1 cellular context compared by ENCODE assay signal in the genomic region with DNA sequence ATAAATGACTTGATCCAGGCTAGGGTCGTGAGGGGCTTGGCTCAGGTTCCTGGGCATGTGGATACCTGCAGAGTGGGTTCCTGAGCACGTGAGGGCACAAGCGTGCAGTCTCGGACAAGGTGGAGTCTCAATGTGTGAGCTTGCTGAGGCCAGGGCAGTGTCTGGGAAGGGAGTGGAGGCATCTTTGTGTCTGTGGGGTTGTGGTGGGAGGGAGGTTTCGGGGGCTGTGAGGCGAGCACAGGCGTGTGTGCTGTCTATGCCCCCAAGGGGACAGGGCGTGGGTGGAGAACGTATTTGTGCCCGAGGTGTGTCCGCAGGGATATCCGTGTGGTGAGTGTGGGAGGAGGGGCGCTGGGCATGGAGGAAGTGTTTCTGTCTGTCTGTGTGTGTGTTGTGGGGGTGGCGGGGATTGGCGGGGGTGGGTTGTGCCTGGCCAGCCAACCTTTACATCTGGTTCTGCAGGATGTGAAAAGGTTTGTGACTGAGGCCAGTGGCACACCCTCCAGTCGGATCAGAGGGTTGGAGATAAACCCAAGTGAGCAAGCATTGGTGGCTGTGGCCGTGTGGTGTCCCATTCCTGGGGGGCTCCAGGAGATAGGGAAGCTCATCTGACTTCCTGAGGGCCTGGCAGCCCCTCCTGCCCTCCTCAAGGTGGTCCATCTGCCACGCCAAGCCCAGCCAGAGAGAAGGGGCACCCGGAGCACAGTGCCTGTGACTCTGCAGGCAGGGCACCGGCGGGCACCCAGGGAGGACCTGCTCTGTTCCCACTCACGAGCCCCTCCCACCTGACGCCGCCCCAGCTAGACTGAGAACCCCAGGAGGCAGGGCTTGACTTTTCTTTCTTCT.
TF ChIP-seq lines count a peak whose summit lies in the region.

No MANE protein-coding gene starts in this region.

TF ChIP-seq in GM12878, 131 proteins besides CTCF, POLR2A, EP300 and RAD21 (continued from another document and continues in another):
- no peak for TF ChIP-seq MYC (IDR thresholded peaks at IDR 0.05; ENCODE audit: insufficient read depth, insufficient read length, insufficient replicate concordance, low read length, severe bottlenecking)
- TF ChIP-seq, protein P1, sequence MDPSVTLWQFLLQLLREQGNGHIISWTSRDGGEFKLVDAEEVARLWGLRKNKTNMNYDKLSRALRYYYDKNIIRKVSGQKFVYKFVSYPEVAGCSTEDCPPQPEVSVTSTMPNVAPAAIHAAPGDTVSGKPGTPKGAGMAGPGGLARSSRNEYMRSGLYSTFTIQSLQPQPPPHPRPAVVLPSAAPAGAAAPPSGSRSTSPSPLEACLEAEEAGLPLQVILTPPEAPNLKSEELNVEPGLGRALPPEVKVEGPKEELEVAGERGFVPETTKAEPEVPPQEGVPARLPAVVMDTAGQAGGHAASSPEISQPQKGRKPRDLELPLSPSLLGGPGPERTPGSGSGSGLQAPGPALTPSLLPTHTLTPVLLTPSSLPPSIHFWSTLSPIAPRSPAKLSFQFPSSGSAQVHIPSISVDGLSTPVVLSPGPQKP (IDR thresholded peaks at IDR 0.05; ENCODE audit: low read depth, low read length), result no peak
- TF ChIP-seq CBX3 (IDR thresholded peaks at IDR 0.05; ENCODE audit: borderline replicate concordance, low read depth), result no peak
- no peak for TF ChIP-seq ASH2L (IDR thresholded peaks at IDR 0.05; ENCODE audit: borderline replicate concordance, low read depth)
- no peak; the same call in 1 of the 2 replicates for TF ChIP-seq SPI1 (IDR thresholded peaks at IDR 0.05; ENCODE audit: borderline replicate concordance, insufficient read depth, low read depth, low read length)
- no peak for TF ChIP-seq SREBF1 (IDR thresholded peaks at IDR 0.05; ENCODE audit: low read length)
- no peak for TF ChIP-seq WRNIP1 (IDR thresholded peaks at IDR 0.05; ENCODE audit: borderline replicate concordance, low read depth, low read length)
- TF ChIP-seq, protein P2, sequence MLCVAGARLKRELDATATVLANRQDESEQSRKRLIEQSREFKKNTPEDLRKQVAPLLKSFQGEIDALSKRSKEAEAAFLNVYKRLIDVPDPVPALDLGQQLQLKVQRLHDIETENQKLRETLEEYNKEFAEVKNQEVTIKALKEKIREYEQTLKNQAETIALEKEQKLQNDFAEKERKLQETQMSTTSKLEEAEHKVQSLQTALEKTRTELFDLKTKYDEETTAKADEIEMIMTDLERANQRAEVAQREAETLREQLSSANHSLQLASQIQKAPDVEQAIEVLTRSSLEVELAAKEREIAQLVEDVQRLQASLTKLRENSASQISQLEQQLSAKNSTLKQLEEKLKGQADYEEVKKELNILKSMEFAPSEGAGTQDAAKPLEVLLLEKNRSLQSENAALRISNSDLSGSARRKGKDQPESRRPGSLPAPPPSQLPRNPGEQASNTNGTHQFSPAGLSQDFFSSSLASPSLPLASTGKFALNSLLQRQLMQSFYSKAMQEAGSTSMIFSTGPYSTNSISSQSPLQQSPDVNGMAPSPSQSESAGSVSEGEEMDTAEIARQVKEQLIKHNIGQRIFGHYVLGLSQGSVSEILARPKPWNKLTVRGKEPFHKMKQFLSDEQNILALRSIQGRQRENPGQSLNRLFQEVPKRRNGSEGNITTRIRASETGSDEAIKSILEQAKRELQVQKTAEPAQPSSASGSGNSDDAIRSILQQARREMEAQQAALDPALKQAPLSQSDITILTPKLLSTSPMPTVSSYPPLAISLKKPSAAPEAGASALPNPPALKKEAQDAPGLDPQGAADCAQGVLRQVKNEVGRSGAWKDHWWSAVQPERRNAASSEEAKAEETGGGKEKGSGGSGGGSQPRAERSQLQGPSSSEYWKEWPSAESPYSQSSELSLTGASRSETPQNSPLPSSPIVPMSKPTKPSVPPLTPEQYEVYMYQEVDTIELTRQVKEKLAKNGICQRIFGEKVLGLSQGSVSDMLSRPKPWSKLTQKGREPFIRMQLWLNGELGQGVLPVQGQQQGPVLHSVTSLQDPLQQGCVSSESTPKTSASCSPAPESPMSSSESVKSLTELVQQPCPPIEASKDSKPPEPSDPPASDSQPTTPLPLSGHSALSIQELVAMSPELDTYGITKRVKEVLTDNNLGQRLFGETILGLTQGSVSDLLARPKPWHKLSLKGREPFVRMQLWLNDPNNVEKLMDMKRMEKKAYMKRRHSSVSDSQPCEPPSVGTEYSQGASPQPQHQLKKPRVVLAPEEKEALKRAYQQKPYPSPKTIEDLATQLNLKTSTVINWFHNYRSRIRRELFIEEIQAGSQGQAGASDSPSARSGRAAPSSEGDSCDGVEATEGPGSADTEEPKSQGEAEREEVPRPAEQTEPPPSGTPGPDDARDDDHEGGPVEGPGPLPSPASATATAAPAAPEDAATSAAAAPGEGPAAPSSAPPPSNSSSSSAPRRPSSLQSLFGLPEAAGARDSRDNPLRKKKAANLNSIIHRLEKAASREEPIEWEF (IDR thresholded peaks at IDR 0.05; ENCODE audit: insufficient replicate concordance, low read depth, low read length), result no peak
- no peak; the same call in none of the 2 replicates for TF ChIP-seq USF2 (IDR thresholded peaks at IDR 0.05; ENCODE audit: borderline replicate concordance, low read depth, low read length)
- TF ChIP-seq ZBED1 (IDR thresholded peaks at IDR 0.05; ENCODE audit: borderline replicate concordance), result no peak
- TF ChIP-seq, protein P3, sequence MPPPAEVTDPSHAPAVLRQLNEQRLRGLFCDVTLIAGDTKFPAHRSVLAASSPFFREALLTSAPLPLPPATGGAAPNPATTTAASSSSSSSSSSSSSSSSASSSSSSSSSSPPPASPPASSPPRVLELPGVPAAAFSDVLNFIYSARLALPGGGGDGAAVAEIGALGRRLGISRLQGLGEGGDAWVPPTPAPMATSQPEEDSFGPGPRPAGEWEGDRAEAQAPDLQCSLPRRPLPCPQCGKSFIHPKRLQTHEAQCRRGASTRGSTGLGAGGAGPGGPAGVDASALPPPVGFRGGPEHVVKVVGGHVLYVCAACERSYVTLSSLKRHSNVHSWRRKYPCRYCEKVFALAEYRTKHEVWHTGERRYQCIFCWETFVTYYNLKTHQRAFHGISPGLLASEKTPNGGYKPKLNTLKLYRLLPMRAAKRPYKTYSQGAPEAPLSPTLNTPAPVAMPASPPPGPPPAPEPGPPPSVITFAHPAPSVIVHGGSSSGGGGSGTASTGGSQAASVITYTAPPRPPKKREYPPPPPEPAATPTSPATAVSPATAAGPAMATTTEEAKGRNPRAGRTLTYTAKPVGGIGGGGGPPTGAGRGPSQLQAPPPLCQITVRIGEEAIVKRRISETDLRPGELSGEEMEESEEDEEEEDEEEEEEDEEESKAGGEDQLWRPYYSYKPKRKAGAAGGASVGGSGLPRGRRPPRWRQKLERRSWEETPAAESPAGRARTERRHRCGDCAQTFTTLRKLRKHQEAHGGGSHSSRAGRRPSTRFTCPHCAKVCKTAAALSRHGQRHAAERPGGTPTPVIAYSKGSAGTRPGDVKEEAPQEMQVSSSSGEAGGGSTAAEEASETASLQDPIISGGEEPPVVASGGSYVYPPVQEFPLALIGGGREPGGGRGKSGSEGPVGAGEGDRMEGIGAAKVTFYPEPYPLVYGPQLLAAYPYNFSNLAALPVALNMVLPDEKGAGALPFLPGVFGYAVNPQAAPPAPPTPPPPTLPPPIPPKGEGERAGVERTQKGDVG (CRISPR knock-in tag; IDR thresholded peaks at IDR 0.05), result no peak
- no peak for TF ChIP-seq ZBTB40 (IDR thresholded peaks at IDR 0.05; ENCODE audit: borderline replicate concordance)
- no peak for TF ChIP-seq PRDM15 (CRISPR knock-in tag; IDR thresholded peaks at IDR 0.05)
- TF ChIP-seq SMC3 (IDR thresholded peaks at IDR 0.05; ENCODE audit: borderline replicate concordance, low read length), result peak; percentile 29; the same call in 1 of the 2 replicates
- no peak for TF ChIP-seq CHD4 (IDR thresholded peaks at IDR 0.05)
- TF ChIP-seq MEF2A (IDR thresholded peaks at IDR 0.05; ENCODE audit: insufficient read depth, low read depth, low read length), result no peak
- no peak for TF ChIP-seq CEBPZ (IDR thresholded peaks at IDR 0.05; ENCODE audit: low read depth, low read length)
- no peak for TF ChIP-seq SMAD5 (IDR thresholded peaks at IDR 0.05; ENCODE audit: low read depth)
- peak; percentile 75 for TF ChIP-seq RELB (IDR thresholded peaks at IDR 0.05; ENCODE audit: low read depth)
- TF ChIP-seq LARP7 (IDR thresholded peaks at IDR 0.05), result no peak
- no peak for TF ChIP-seq POU2F2 (IDR thresholded peaks at IDR 0.05; ENCODE audit: borderline replicate concordance, low read depth, low read length)
